ENCODE assay signal across 8 cellular contexts in the genomic region with DNA sequence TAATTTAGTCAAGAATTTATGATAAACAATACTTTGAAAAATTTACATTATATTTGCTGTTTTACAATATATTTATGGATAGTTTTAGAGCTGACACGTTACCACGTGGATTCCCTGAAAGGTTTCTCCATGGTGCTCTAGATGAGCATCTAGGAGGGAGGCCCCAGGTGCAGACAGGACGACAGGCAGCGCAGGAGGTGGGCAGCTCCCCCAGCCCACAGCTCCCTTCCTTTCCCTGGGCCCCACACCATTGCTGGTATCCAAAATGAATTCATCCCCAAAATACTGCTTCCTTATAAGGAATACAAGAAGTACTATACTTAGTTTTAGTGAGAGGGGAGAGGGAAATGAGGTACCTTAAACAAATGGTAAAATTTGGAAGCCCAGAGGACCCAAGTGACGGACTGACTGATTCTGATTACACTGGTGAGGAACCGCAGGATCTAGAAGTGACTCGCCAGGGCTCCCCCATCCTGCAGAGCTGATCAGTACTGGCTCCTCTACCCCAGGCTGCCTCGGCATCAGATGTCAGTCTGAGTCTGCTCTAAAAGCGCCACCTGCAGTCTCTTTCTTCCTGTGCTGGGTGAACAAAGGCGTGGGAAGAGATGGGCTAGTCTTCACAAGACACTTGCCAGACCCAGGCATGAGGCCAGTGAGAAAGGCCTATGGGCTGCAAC.
DNase-seq lines count a peak whose midpoint lies in the region; ATAC-seq and TF ChIP-seq lines count a peak whose summit lies in the region.

No MANE protein-coding gene starts in this region.

- H3K36me3 ChIP-seq in BE2C = peaks cover 18% of the 10 kb centered on the region

- ATAC-seq in HG03342 (IDR thresholded peaks at IDR 0.05; ENCODE audit: unreplicated experiment) = peak; percentile 94

- no peak overlapping the region for H3K4me3 ChIP-seq in BE2C (ENCODE audit: low read depth, low read length)

- H3K4me1 ChIP-seq in BE2C = peaks cover 5% of the 10 kb centered on the region; the same call in 1 of the 2 replicates

- peak; percentile 85 for DNase-seq in BE2C
- DNase-seq in GM19240 (ENCODE audit: insufficient read length, low spot score) = peak; percentile 90
- peak; percentile 13 for DNase-seq in NCI-H526 treated with DMSO at 0.1 percent for 48 hours (lab: John Stamatoyannopoulos, UW)
- peak; percentile 74 for DNase-seq in activated CD8-positive, alpha-beta memory T cell treated with anti-CD3 and anti-CD28 coated beads, Interleukin-2, amount 50 U/mL, for 48 hours
- peak; percentile 66 for DNase-seq in germinal center (ENCODE audit: low spot score)
- DNase-seq in stimulated activated CD4-positive, alpha-beta T cell treated with anti-CD3 and anti-CD28 coated beads, TNF-alpha, amount 100 ng/mL, for 1 hour (ENCODE audit: low read depth in 3 of 3, low spot score in 1 of 3) = peak; percentile 14 to 37 (median 21)
- DNase-seq in NCI-H774 (lab: John Stamatoyannopoulos, UW) = no peak

- TF ChIP-seq CTCF in BE2C (IDR thresholded peaks at IDR 0.05; ENCODE audit: low read depth, low read length) = peak; percentile 69

- no peaks in the 10 kb centered on the region for H3K9me3 ChIP-seq in BE2C

- H3K27me3 ChIP-seq in BE2C = no peaks in the 10 kb centered on the region
